17 cellular contexts compared by ENCODE assay signal in the genomic region with DNA sequence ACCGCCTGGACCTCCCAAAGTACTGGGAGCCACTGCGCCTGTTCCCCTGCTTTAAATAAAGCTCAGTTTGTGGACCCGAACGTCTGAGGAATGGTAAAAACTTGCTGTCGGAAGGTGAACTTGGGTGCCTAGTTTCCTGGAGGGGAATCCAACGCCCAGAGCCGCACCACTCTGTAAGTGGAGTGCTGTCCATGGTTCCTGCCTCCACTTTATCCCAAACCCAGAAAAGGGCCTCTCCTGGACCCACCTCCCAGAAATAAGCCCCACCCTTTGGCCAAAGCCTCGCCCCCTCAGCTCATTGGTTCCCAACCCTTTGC.
"Had no signal": no experiment of that assay in that cellular context is flagged by ENCODE, and none has a peak within 500 bp of the region (broad histone marks: within the 10 kb centered on the region; RNA-seq: fewer than 3 reads in every experiment).

No MANE protein-coding gene starts in this region.

- H3K36me3 ChIP-seq: cardiac muscle cell, upper lobe of left lung had no signal

- H3K27ac Mint-ChIP-seq: activated B cell treated with CpG ODN at 0.5 μM for 24 hours; activated naive CD4-positive, alpha-beta T cell treated with anti-CD3 and anti-CD28 coated beads, Interleukin-2, amount 10 ng/mL, durations not matched to agents 7 days and 5 days; memory B cell; progenitor cell of endocrine pancreas; stimulated activated memory B cell treated with anti-CD40 and anti-IgM and Interleukin-4, amounts not matched to agents 10 μg/mL and 1 μg/mL and 100 μg/mL, for 72 hours had no signal

- ATAC-seq: activated T-cell treated with anti-CD3 and anti-CD28 coated beads, Interleukin-2, amount 50 U/mL, for 4 hours; heart left ventricle; left colon; mucosa of descending colon; stimulated activated memory B cell treated with anti-CD40 and anti-IgM and Interleukin-4, amounts not matched to agents 10 μg/mL and 1 μg/mL and 100 μg/mL, for 72 hours had no signal

- H3K4me3 Mint-ChIP-seq: activated B cell treated with CpG ODN at 0.5 μM for 24 hours; activated T-cell treated with anti-CD3 and anti-CD28 coated beads, Interleukin-2, amount 50 U/mL, for 4 hours; memory B cell; stimulated activated memory B cell treated with anti-CD40 and anti-IgM and Interleukin-4, amounts not matched to agents 10 μg/mL and 1 μg/mL and 100 μg/mL, for 72 hours had no signal

- H3K9me3 ChIP-seq: heart left ventricle, mucosa of descending colon, sigmoid colon, testis, upper lobe of left lung had no signal

- H3K9me3 Mint-ChIP-seq: activated B cell treated with CpG ODN at 0.5 μM for 24 hours; activated naive CD4-positive, alpha-beta T cell treated with anti-CD3 and anti-CD28 coated beads, Interleukin-2, amount 10 ng/mL, durations not matched to agents 7 days and 5 days; activated T-cell treated with anti-CD3 and anti-CD28 coated beads, Interleukin-2, amount 50 U/mL, for 4 hours; memory B cell had no signal

- H3K27me3 ChIP-seq: testis had no signal

- H3K4me3 ChIP-seq: cardiac muscle cell, heart left ventricle, mucosa of descending colon, sigmoid colon, smooth muscle cell, upper lobe of left lung had no signal

- H3K36me3 Mint-ChIP-seq: memory B cell; stimulated activated memory B cell treated with anti-CD40 and anti-IgM and Interleukin-4, amounts not matched to agents 10 μg/mL and 1 μg/mL and 100 μg/mL, for 72 hours had no signal

- DNase-seq: activated B cell treated with CpG ODN at 0.5 μM for 24 hours; activated CD4-positive, alpha-beta T cell treated with anti-CD3 and anti-CD28 coated beads for 4 hours; activated effector memory CD4-positive, alpha-beta T cell treated with Interleukin-2 at 50 U/mL for 16 hours; activated T-cell treated with anti-CD3 and anti-CD28 coated beads, Interleukin-2, amount 50 U/mL, for 4 hours; heart left ventricle; sigmoid colon; T-helper 9 cell had no signal

- H3K4me2 ChIP-seq: smooth muscle cell had no signal

- H3K27ac ChIP-seq: cardiac muscle cell, heart left ventricle, sigmoid colon, testis, upper lobe of left lung had no signal
